In the genomic region with DNA sequence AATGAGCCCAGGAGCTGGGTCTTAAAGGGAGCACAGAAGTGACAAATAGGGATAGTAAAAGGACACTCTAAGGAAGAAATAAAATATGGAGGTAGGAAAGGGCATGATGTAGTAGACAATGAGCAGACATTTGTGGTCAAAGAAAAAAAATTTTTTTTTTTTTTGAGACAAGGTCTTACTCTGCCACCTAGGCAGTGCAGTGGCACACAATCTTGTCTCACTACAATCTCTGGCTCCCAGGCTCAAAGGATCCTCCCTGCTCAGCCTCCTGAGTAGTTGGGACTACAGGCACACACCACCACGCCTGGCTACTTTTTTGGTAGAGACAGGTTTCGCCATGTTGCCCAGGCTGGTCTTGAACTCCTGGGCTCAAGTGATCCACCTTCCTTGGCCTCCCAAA, we compare ENCODE assay signal across 19 cellular contexts.
DNase-seq lines count a peak whose midpoint lies in the region; ATAC-seq and FAIRE-seq lines count a peak whose summit lies in the region.
"Had no signal": no experiment of that assay in that cellular context is flagged by ENCODE, and none has a peak within 500 bp of the region (broad histone marks: within the 10 kb centered on the region; RNA-seq: fewer than 3 reads in every experiment).

No MANE protein-coding gene starts in this region.

- H3K4me3 Mint-ChIP-seq in stimulated activated naive CD8-positive, alpha-beta T cell treated with anti-CD3 and anti-CD28 coated beads, Interleukin-15, Interleukin-2, amounts not matched to agents 100 ng/mL and 50 ng/mL, for 24 hours, result no peak overlapping the region
- H3K4me3 Mint-ChIP-seq: CD14-positive monocyte; CD4-positive, alpha-beta memory T cell; GM23338 had no signal

- H3K9me3 Mint-ChIP-seq in stimulated activated naive CD8-positive, alpha-beta T cell treated with anti-CD3 and anti-CD28 coated beads, Interleukin-15, Interleukin-2, amounts not matched to agents 100 ng/mL and 50 ng/mL, for 24 hours, result no peaks in the 10 kb centered on the region
- H3K9me3 Mint-ChIP-seq: CD4-positive, alpha-beta memory T cell; GM23338 had no signal

- peak overlapping the region; percentile 42 for H3K27ac Mint-ChIP-seq in stimulated activated naive CD8-positive, alpha-beta T cell treated with anti-CD3 and anti-CD28 coated beads, Interleukin-15, Interleukin-2, amounts not matched to agents 100 ng/mL and 50 ng/mL, for 24 hours
- H3K27ac Mint-ChIP-seq: GM23338 had no signal

- no peak for DNase-seq in stimulated activated naive CD8-positive, alpha-beta T cell treated with anti-CD3 and anti-CD28 coated beads, Interleukin-15, Interleukin-2, amounts not matched to agents 100 U/mL and 50 U/mL, for 24 hours
- DNase-seq in urothelium cell line (ENCODE audit: low spot score) (no peak), NCI-H1930 (lab: John Stamatoyannopoulos, UW) (no peak), anterior cingulate cortex (lab: John Stamatoyannopoulos, UW) (no peak)
- DNase-seq in stimulated activated CD4-positive, alpha-beta T cell treated with anti-CD3 and anti-CD28 coated beads, Interleukin-15, amount 100 ng/mL, for 24 hours, result no peak
- DNase-seq: ACHN; CD4-positive, alpha-beta memory T cell; DMS79 treated with DMSO at 0.1 percent for 48 hours; EL; HCEC 1CT; KG1 had no signal

- H3K27me3 Mint-ChIP-seq in stimulated activated naive CD8-positive, alpha-beta T cell treated with anti-CD3 and anti-CD28 coated beads, Interleukin-15, Interleukin-2, amounts not matched to agents 100 ng/mL and 50 ng/mL, for 24 hours, result no peaks in the 10 kb centered on the region
- H3K27me3 Mint-ChIP-seq: CD4-positive, alpha-beta memory T cell had no signal

- H3K36me3 Mint-ChIP-seq in stimulated activated naive CD8-positive, alpha-beta T cell treated with anti-CD3 and anti-CD28 coated beads, Interleukin-15, Interleukin-2, amounts not matched to agents 100 ng/mL and 50 ng/mL, for 24 hours (ENCODE audit: low read depth), result peaks cover 56% of the 10 kb centered on the region

- FAIRE-seq in urothelium cell line (lab: Jason Lieb, UNC), result peak; percentile 48
- FAIRE-seq: A204.1, GM12878, H54 had no signal

- H3K4me1 Mint-ChIP-seq in stimulated activated naive CD8-positive, alpha-beta T cell treated with anti-CD3 and anti-CD28 coated beads, Interleukin-15, Interleukin-2, amounts not matched to agents 100 ng/mL and 50 ng/mL, for 24 hours (ENCODE audit: low read depth), result peaks cover 9% of the 10 kb centered on the region
- H3K4me1 Mint-ChIP-seq: CD14-positive monocyte, GM23338 had no signal

- no peak for ATAC-seq in stimulated activated naive CD8-positive, alpha-beta T cell treated with anti-CD3 and anti-CD28 coated beads, Interleukin-15, Interleukin-2, amounts not matched to agents 100 U/mL and 50 U/mL, for 24 hours
- peak; percentile 51 for ATAC-seq in GM21825 (IDR thresholded peaks at IDR 0.05; ENCODE audit: unreplicated experiment)
- peak; percentile 67 for ATAC-seq in HG03442 (IDR thresholded peaks at IDR 0.05; ENCODE audit: unreplicated experiment)
- ATAC-seq: GM12878, GM23338 had no signal
